In the genomic region with DNA sequence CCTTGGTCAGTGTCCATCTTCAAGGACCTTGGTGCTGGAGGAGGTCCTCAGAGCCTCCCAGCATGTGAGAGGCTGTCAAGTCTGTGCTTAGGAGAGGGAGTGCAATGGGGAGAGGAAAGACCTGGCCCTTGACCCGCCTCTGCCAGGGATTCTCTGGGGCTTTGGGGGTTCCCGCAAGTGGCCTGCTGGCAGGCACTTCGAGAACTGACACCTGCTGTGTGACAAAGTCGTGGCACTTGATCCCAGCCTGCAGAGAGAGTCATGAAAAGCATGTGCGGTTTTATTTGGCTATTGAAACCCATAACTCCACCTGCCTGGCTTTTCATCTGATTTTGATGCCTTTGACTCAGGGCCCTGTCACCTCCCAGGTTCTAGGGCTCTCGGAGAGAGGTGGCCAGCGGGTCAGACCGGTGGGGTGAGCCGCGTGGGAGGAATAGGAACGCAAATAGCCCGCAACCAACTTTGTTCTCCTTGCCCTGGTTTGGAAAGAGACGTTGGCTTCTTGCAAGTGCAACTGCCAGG, we compare ENCODE assay signal across 8 cellular contexts. TPM values are rescaled to one million over a fixed set of nuclear protein-coding genes. Genes with fewer than 3 reads are reported as not detected.
A peak's percentile ranks its signal among the peaks of the same experiment; 100 is the strongest.
DNase-seq lines count a peak whose midpoint lies in the region; ATAC-seq, FAIRE-seq and TF ChIP-seq lines count a peak whose summit lies in the region.

No MANE protein-coding gene starts in this region.

- H3K4me3 ChIP-seq in K562 (peak overlapping the region; percentile 40), skin epidermis (no peak overlapping the region)

- ATAC-seq in GM19372 (IDR thresholded peaks at IDR 0.05; ENCODE audit: low read depth, unreplicated experiment) = peak; percentile 25
- peak; percentile 11 for ATAC-seq in HG03571 (IDR thresholded peaks at IDR 0.05; ENCODE audit: unreplicated experiment)
- peak; percentile 1 for ATAC-seq in K562

- no peak for FAIRE-seq in K562 (lab: Jason Lieb, UNC)

- no peak for TF ChIP-seq EP300 in K562 (IDR thresholded peaks at IDR 0.05; ENCODE audit: low read length)

- no peak for TF ChIP-seq RAD21 in K562 (CRISPR knock-in tag; conservative IDR thresholded peaks at IDR 0.05 in 1 of 2, IDR thresholded peaks at IDR 0.05 in 1 of 2)

- peaks cover 71% of the 10 kb centered on the region for H4K20me1 ChIP-seq in K562 (replicated peaks; ENCODE audit: control insufficient read depth, insufficient read depth, low read length)

- peaks cover 93 to 98% of the 10 kb centered on the region in 2 experiments for H3K4me1 ChIP-seq in K562 (replicated peaks in 1 of 2; ENCODE audit: control insufficient read depth in 2 of 2, insufficient read depth in 2 of 2, low read length in 2 of 2)

- CTCF ChIA-PET in K562 (lab: Yijun Ruan, JAX; ENCODE audit: low intra/inter-chr PET ratio) = interaction anchor here (0.9 kb wide), 1 partner anchor 267 kb away, joined by 3 read pairs; no protein-coding TSS in a partner anchor

- H3K4me2 ChIP-seq in K562 (ENCODE audit: insufficient read depth, low read length) = peak overlapping the region; percentile 89

- BruUV-seq in K562 (replicated peaks; lab: Mats Ljungman, UMichigan) = TSS peak; percentile 45

- H3K9me1 ChIP-seq in K562 (ENCODE audit: control insufficient read depth, insufficient read depth, low read length) = peaks cover 14% of the 10 kb centered on the region

- no peak for TF ChIP-seq CTCF in K562 (IDR thresholded peaks at IDR 0.05 in 2 of 3, conservative IDR thresholded peaks at IDR 0.05 in 1 of 3; ENCODE audit: insufficient read depth in 2 of 3, low read depth in 1 of 3, low read length in 3 of 3)

- 2% methylated on average over 13 of the region's 13 CpGs for WGBS in K562 (ENCODE audit: insufficient coverage, low coverage, missing lambda C conversion rate)

- in situ Hi-C loops in K562 (cut with MboI) = no loop called here

- H2AFZ ChIP-seq in K562 (ENCODE audit: low read depth, low read length) = no peak overlapping the region

- peaks cover 100% of the 10 kb centered on the region for H3K79me2 ChIP-seq in K562 (ENCODE audit: control insufficient read depth, insufficient read depth, low read length)

- H3K27me3 ChIP-seq in K562 (ENCODE audit: control insufficient read depth in 2 of 2, insufficient read depth in 2 of 2, low read length in 2 of 2) = no peaks in the 10 kb centered on the region; a peak in 1 of 5 replicates

- intact Hi-C loops in K562 (cut with micrococcal nuclease) = loop anchor here (2.0 to 10.0 kb wide), 2 partner anchors 15 to 145 kb away; no protein-coding TSS in a partner anchor

- TF ChIP-seq POLR2A in K562 (conservative IDR thresholded peaks at IDR 0.05) = no peak

- POLR2A ChIA-PET in K562 (lab: Yijun Ruan, JAX) = interaction anchor here (0.5 to 6.1 kb wide), 13 partner anchors 10 to 230 kb away, joined by 3 to 57 read pairs (median 5); a partner anchor contains a TSS

- peak overlapping the region; percentile 76 to 90 for H3K9ac ChIP-seq in K562 (ENCODE audit: insufficient read depth in 1 of 2, low read depth in 2 of 2, low read length in 2 of 2)

- peaks cover 65% of the 10 kb centered on the region for H3K36me3 ChIP-seq in K562 (ENCODE audit: control insufficient read depth, insufficient read depth, low read length)

- peak; percentile 18 for DNase-seq in CD1c-positive myeloid dendritic cell (ENCODE audit: extremely low spot score)
- peak in 1 of 4 experiments; percentile 54 for DNase-seq in K562 (ENCODE audit: extremely low read depth in 1 of 4, low spot score in 3 of 4)
- DNase-seq in pons (ENCODE audit: low spot score) = no peak
- DNase-seq in anterior cingulate cortex (lab: John Stamatoyannopoulos, UW) = no peak
- no peak for DNase-seq in T1000 (lab: John Stamatoyannopoulos, UW)

- H3K9me3 ChIP-seq in K562 (replicated peaks; ENCODE audit: control insufficient read depth, insufficient read depth, low read depth, low read length) = no peaks in the 10 kb centered on the region

- H3K27ac ChIP-seq in K562 (ENCODE audit: extremely low read depth, low read depth, low read length) (peak overlapping the region; percentile 97), skin epidermis (peak overlapping the region in 15 of 21 experiments; percentile 4 to 80 (median 40))

TF ChIP-seq in K562, 482 proteins besides CTCF, POLR2A, EP300 and RAD21 (continues in another document):
- TF ChIP-seq CBX2 (IDR thresholded peaks at IDR 0.05; ENCODE audit: insufficient read depth, low read length, poor library complexity, severe bottlenecking) (no peak), ZNF586 (CRISPR knock-in tag; conservative IDR thresholded peaks at IDR 0.05) (no peak), PTTG1 (tag; IDR thresholded peaks at IDR 0.05; ENCODE audit: low read depth) (no peak), ZFP30 (CRISPR knock-in tag; IDR thresholded peaks at IDR 0.05; ENCODE audit: borderline replicate concordance) (no peak), NFATC3 (IDR thresholded peaks at IDR 0.05) (no peak), TEAD1 (CRISPR knock-in tag; IDR thresholded peaks at IDR 0.05) (peak in 1 of 2 experiments; percentile 64; a peak in 1 of 4 replicates), RBM15 (IDR thresholded peaks at IDR 0.05; ENCODE audit: insufficient read depth, low read length) (no peak), ZFPM2 (CRISPR knock-in tag; IDR thresholded peaks at IDR 0.05) (no peak), ZNF76 (CRISPR knock-in tag; IDR thresholded peaks at IDR 0.05; ENCODE audit: borderline replicate concordance) (peak; percentile 78; the same call in 1 of the 2 replicates), KLF1 (tag; IDR thresholded peaks at IDR 0.05) (no peak), POLR2AphosphoS2 (IDR thresholded peaks at IDR 0.05; ENCODE audit: low read length) (no peak), NR4A1 (CRISPR knock-in tag; IDR thresholded peaks at IDR 0.05) (no peak; the same call in 1 of the 2 replicates), NR4A1 (tag; IDR thresholded peaks at IDR 0.05) (no peak), ZNF561 (CRISPR knock-in tag; conservative IDR thresholded peaks at IDR 0.05) (no peak), CSDE1 (IDR thresholded peaks at IDR 0.05) (no peak), SRSF9 (IDR thresholded peaks at IDR 0.05; ENCODE audit: borderline replicate concordance, low read depth, low read length) (no peak), FUS (optimal IDR thresholded peaks at IDR 0.05; ENCODE audit: low read depth, low read length) (no peak), SLC30A9 (CRISPR knock-in tag; IDR thresholded peaks at IDR 0.05) (no peak)
- TF ChIP-seq, protein P1, sequence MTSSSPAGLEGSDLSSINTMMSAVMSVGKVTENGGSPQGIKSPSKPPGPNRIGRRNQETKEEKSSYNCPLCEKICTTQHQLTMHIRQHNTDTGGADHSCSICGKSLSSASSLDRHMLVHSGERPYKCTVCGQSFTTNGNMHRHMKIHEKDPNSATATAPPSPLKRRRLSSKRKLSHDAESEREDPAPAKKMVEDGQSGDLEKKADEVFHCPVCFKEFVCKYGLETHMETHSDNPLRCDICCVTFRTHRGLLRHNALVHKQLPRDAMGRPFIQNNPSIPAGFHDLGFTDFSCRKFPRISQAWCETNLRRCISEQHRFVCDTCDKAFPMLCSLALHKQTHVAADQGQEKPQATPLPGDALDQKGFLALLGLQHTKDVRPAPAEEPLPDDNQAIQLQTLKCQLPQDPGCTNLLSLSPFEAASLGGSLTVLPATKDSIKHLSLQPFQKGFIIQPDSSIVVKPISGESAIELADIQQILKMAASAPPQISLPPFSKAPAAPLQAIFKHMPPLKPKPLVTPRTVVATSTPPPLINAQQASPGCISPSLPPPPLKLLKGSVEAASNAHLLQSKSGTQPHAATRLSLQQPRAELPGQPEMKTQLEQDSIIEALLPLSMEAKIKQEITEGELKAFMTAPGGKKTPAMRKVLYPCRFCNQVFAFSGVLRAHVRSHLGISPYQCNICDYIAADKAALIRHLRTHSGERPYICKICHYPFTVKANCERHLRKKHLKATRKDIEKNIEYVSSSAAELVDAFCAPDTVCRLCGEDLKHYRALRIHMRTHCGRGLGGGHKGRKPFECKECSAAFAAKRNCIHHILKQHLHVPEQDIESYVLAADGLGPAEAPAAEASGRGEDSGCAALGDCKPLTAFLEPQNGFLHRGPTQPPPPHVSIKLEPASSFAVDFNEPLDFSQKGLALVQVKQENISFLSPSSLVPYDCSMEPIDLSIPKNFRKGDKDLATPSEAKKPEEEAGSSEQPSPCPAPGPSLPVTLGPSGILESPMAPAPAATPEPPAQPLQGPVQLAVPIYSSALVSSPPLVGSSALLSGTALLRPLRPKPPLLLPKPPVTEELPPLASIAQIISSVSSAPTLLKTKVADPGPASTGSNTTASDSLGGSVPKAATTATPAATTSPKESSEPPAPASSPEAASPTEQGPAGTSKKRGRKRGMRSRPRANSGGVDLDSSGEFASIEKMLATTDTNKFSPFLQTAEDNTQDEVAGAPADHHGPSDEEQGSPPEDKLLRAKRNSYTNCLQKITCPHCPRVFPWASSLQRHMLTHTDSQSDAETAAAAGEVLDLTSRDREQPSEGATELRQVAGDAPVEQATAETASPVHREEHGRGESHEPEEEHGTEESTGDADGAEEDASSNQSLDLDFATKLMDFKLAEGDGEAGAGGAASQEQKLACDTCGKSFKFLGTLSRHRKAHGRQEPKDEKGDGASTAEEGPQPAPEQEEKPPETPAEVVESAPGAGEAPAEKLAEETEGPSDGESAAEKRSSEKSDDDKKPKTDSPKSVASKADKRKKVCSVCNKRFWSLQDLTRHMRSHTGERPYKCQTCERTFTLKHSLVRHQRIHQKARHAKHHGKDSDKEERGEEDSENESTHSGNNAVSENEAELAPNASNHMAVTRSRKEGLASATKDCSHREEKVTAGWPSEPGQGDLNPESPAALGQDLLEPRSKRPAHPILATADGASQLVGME (CRISPR knock-in tag; IDR thresholded peaks at IDR 0.05) = no peak

RNA-seq across cellular contexts. Expression of a gene that starts 42.8 kb away (rescaled TPM):
- total RNA-seq in K562 (2011; cell fraction: chromatin; rRNA removed; ENCODE audit: low replicate concordance) = 692 and 1,066 TPM in 2 replicates
- 409 and 435 TPM in 2 replicates for total RNA-seq in K562 (2011; cell fraction: nucleolus; rRNA removed)
- 438 and 467 TPM in 2 replicates for total RNA-seq in K562 (2011; cell fraction: nucleoplasm; rRNA removed)
- total RNA-seq in K562 (2014; rRNA removed) = 89.1 and 104 TPM in 2 replicates
- total RNA-seq in K562 (2014; rRNA removed; fragmentation: Illumina TruSeq; extraction: Trizol) = 40.9 and 41.8 TPM in 2 replicates
- total RNA-seq in K562 (2015; rRNA removed; fragmentation: Illumina TruSeq; extraction: Trizol) = 57.9 and 60.6 TPM in 2 replicates
- 208 and 244 TPM in 2 replicates for total RNA-seq in K562 (2021)
- 54.2 and 64.0 TPM in 2 replicates for polyA plus RNA-seq in K562 (2011; rRNA removed)
- 54.1 and 55.3 TPM in 2 replicates for polyA plus RNA-seq in K562 (2011; cell fraction: cytosol; rRNA removed)
- 210 and 277 TPM in 2 replicates for polyA plus RNA-seq in K562 (2011; cell fraction: nucleus; rRNA removed)
- 113 and 125 TPM in 2 replicates for polyA plus RNA-seq in K562 (2012)
- 116 and 138 TPM in 2 replicates for polyA plus RNA-seq in K562 (2014; fragmentation: Illumina TruSeq; extraction: Trizol)
- 10 to 100 TPM; 12.2 to 15.8 TPM for polyA plus RNA-seq in K562 (2014; fragmentation: Nextera tagmentation; extraction: Ambion mirVana)
- 101 and 116 TPM in 2 replicates for polyA plus RNA-seq in K562 (2014; rRNA removed)
- 61.1 and 68.8 TPM in 2 replicates for polyA minus RNA-seq in K562 (2011; rRNA and poly(A)+ RNA removed)
- polyA minus RNA-seq in K562 (2011; cell fraction: cytosol; rRNA and poly(A)+ RNA removed) = 106 and 121 TPM in 2 replicates
- polyA minus RNA-seq in K562 (2011; cell fraction: nucleus; rRNA and poly(A)+ RNA removed) = 117 and 133 TPM in 2 replicates
